In genomic region chr12:92138144-92138543, GRCh38 we compare ENCODE assay signal across 9 cellular contexts. TPM values are rescaled to one million over a fixed set of nuclear protein-coding genes. Genes with fewer than 3 reads are reported as not detected.
A peak's percentile ranks its signal among the peaks of the same experiment; 100 is the strongest.
DNase-seq lines count a peak whose midpoint lies in the region; ATAC-seq and TF ChIP-seq lines count a peak whose summit lies in the region.
"Had no signal": no experiment of that assay in that cellular context is flagged by ENCODE, and none has a peak within 500 bp of the region (broad histone marks: within the 10 kb centered on the region; RNA-seq: fewer than 3 reads in every experiment).

No MANE protein-coding gene starts in this region.

- TF ChIP-seq CTCF in natural killer cell (IDR thresholded peaks at IDR 0.05) (no peak), endothelial cell (IDR thresholded peaks at IDR 0.05; ENCODE audit: unreplicated experiment) (no peak)

- no peak for DNase-seq in central memory CD8-positive, alpha-beta T cell (ENCODE audit: low spot score in 2 of 2)
- DNase-seq in natural killer cell (no peak), endothelial cell (ENCODE audit: low spot score) (no peak)
- DNase-seq: anterior cingulate cortex had no signal

- H3K4me3 Mint-ChIP-seq in central memory CD8-positive, alpha-beta T cell, result peak overlapping the region; percentile 89
- H3K4me3 Mint-ChIP-seq in natural killer cell (peak overlapping the region; percentile 88), endothelial cell (ENCODE audit: unreplicated experiment) (no peak overlapping the region)

- peaks cover 63% of the 10 kb centered on the region for H3K4me1 Mint-ChIP-seq in central memory CD8-positive, alpha-beta T cell
- peaks cover 76 to 90% of the 10 kb centered on the region in 2 donors for H3K4me1 Mint-ChIP-seq in natural killer cell
- H3K4me1 Mint-ChIP-seq in endothelial cell (ENCODE audit: unreplicated experiment), result peaks cover 52% of the 10 kb centered on the region

- no peaks in the 10 kb centered on the region for H3K27me3 Mint-ChIP-seq in central memory CD8-positive, alpha-beta T cell
- H3K27me3 Mint-ChIP-seq in natural killer cell (ENCODE audit: low read depth in 2 of 2) (no peaks in the 10 kb centered on the region), endothelial cell (ENCODE audit: unreplicated experiment) (peaks cover 5% of the 10 kb centered on the region)

- intact Hi-C loops in natural killer cell (cut with micrococcal nuclease), result no loop called here

- H3K4me3 ChIP-seq in ACC112 (ENCODE audit: low read depth, low read length) (peak overlapping the region; percentile 97), HUES48 (ENCODE audit: low read depth, low read length) (peak overlapping the region; percentile 9; the same call in 1 of the 2 replicates)

- peaks cover 76% of the 10 kb centered on the region for H3K36me3 Mint-ChIP-seq in central memory CD8-positive, alpha-beta T cell (ENCODE audit: insufficient read depth)
- H3K36me3 Mint-ChIP-seq in natural killer cell (peaks cover 31% of the 10 kb centered on the region), endothelial cell (ENCODE audit: low read depth, unreplicated experiment) (peaks cover 20% of the 10 kb centered on the region)

- H3K27ac Mint-ChIP-seq in central memory CD8-positive, alpha-beta T cell (ENCODE audit: low read depth), result peak overlapping the region; percentile 99
- H3K27ac Mint-ChIP-seq in natural killer cell (peak overlapping the region; percentile 88 to 98), endothelial cell (ENCODE audit: unreplicated experiment) (no peak overlapping the region)

- H3K9ac ChIP-seq in HUES48 (ENCODE audit: low read depth, low read length), result no peak overlapping the region

- H2AFZ ChIP-seq in ACC112 (ENCODE audit: low read length, unreplicated experiment), result no peak overlapping the region

- peaks cover 85% of the 10 kb centered on the region for H3K79me2 ChIP-seq in ACC112 (ENCODE audit: control insufficient read depth, insufficient read depth, low read length, unreplicated experiment)

- H3K27ac ChIP-seq in ACC112 (ENCODE audit: low read depth, low read length), result peak overlapping the region; percentile 96
- H3K27ac ChIP-seq in HUES48 (ENCODE audit: low read depth, low read length), result no peak overlapping the region

- no peak for ATAC-seq in central memory CD8-positive, alpha-beta T cell (replicated peaks; ENCODE audit: extremely low read depth, poor library complexity, severe bottlenecking)
- ATAC-seq in natural killer cell, result no peak
- no peak for ATAC-seq in HG03457 (IDR thresholded peaks at IDR 0.05; ENCODE audit: unreplicated experiment)
- no peak for ATAC-seq in GM18858 (IDR thresholded peaks at IDR 0.05; ENCODE audit: unreplicated experiment)
- no peak for ATAC-seq in HG03108 (IDR thresholded peaks at IDR 0.05; ENCODE audit: unreplicated experiment)

- H3K9me3 Mint-ChIP-seq in central memory CD8-positive, alpha-beta T cell, result no peaks in the 10 kb centered on the region
- H3K9me3 Mint-ChIP-seq in natural killer cell (no peaks in the 10 kb centered on the region), endothelial cell (ENCODE audit: unreplicated experiment) (no peaks in the 10 kb centered on the region)

- no peaks in the 10 kb centered on the region for H3K9me3 ChIP-seq in HUES48 (ENCODE audit: control insufficient read depth, insufficient read depth, low read length)

- H3K27me3 ChIP-seq in ACC112 (ENCODE audit: insufficient read depth, low read length) (no peaks in the 10 kb centered on the region), HUES48 (ENCODE audit: control insufficient read depth, insufficient read depth, low read length) (no peaks in the 10 kb centered on the region)

- H3K4me1 ChIP-seq in ACC112 (ENCODE audit: control insufficient read depth, insufficient read depth, low read length, unreplicated experiment), result peaks cover 70% of the 10 kb centered on the region
- H3K4me1 ChIP-seq in HUES48 (ENCODE audit: control insufficient read depth, insufficient read depth, low read length), result peaks cover 73% of the 10 kb centered on the region

- H3K36me3 ChIP-seq in ACC112 (ENCODE audit: insufficient read depth, low read length) (peaks cover 19% of the 10 kb centered on the region), HUES48 (ENCODE audit: control insufficient read depth, insufficient read depth, low read length) (peaks cover 35% of the 10 kb centered on the region)

RNA-seq across cellular contexts. Expression of gene BTG1, which starts 7.5 kb away (rescaled TPM):
- total RNA-seq in natural killer cell (1,000 to 10,000 TPM in 1 of 3 donors, 100 to 1,000 TPM in 2; 801 to 1,037 (median 830) TPM), endothelial cell (ENCODE audit: unreplicated experiment) (79.8 TPM)
